8 cellular contexts compared by ENCODE assay signal in the genomic region with DNA sequence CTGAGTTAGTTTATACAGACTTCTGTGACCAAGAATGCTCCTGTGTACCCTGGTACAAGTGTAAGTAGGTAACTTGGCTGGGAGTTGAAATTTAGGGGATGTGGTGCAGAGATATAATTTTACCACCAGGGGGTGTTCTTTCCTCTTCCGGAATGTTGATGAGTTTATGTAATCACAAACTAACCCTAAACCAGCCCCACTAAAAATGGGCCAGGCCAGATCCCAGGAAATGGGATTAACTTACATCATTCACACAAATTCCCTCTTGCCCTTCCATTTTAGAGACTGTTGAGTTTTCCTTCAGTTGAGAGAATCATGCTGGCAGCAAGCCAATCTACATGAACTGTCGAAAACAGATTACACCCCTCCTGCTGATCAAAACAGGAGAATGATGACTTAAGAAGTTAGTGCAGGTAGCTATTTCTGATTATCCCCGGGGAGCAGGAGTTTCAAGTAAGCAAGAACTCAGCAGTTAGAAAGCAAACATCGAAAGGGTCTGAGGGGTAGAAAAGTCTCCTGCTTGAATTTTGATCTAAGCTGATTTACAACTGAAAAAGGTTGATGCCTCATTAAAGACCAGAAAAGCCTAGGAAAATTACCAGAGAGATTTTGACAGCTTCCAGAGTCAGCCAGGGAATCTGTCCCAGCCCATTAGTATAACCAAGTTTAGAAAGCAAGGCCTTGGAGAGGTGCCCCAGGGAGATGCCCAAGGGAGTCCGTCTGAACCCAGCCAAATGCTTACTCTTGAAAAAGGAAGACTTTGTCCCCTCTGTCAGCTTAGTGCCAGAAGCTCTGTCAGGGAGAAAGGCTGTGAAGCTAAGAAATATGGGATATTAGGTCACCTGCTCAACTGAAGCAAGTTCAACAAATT. TPM values are rescaled to one million over a fixed set of nuclear protein-coding genes. Genes with fewer than 3 reads are reported as not detected.
DNase-seq lines count a peak whose midpoint lies in the region; ATAC-seq and TF ChIP-seq lines count a peak whose summit lies in the region.

No MANE protein-coding gene starts in this region.

- H3K27me3 ChIP-seq in spleen (replicated peaks in 1 of 7), result no peaks in the 10 kb centered on the region

- TF ChIP-seq POLR2A in spleen (IDR thresholded peaks at IDR 0.05), result no peak

- WGBS in spleen, 5 donors, result 29 to 37% (median 36%) methylated on average over 5 of the region's 5 CpGs

- no peaks in the 10 kb centered on the region for H3K9me3 ChIP-seq in T-helper 17 cell (ENCODE audit: control insufficient read depth, low read length, poor library complexity, severe bottlenecking)
- H3K9me3 ChIP-seq in spleen, result no peaks in the 10 kb centered on the region

- no peaks in the 10 kb centered on the region for H3K36me3 ChIP-seq in spleen

- H3K4me3 ChIP-seq in spleen, result no peak overlapping the region

- peaks cover 17% of the 10 kb centered on the region for H3K4me1 Mint-ChIP-seq in T-helper 17 cell

- H3K27ac ChIP-seq in caudate nucleus (ENCODE audit: low read depth, low read length), result peak overlapping the region; percentile 82
- peak overlapping the region in 6 of 8 donors; percentile 33 to 87 (median 65) for H3K27ac ChIP-seq in spleen

- no peaks in the 10 kb centered on the region for H3K36me3 Mint-ChIP-seq in T-helper 17 cell (ENCODE audit: low read depth)

- intact Hi-C loops in spleen (cut with DNase I; ENCODE audit: low total_unique reads), result loop anchor here (10.0 kb wide), 1 partner anchor 448 kb away; no protein-coding TSS in a partner anchor

- DNase-seq in DMS 273 treated with DMSO at 0.1 percent for 48 hours (lab: John Stamatoyannopoulos, UW), result peak; percentile 69
- DNase-seq in NCI-H1417 treated with DMSO at 0.1 percent for 48 hours (lab: John Stamatoyannopoulos, UW), result peak; percentile 6
- DNase-seq in T-helper 17 cell, result peak in 2 of 3 donors; percentile 11 to 26
- peak in 40 of 61 donors; percentile 1 to 97 (median 26) for DNase-seq in caudate nucleus (lab: John Stamatoyannopoulos, UW)
- peak; percentile 88 for DNase-seq in inferior parietal cortex (ENCODE audit: extremely low spot score)
- no peak for DNase-seq in spleen

- peak; percentile 69 to 88 (median 84) for TF ChIP-seq CTCF in spleen (IDR thresholded peaks at IDR 0.05 in 8 of 11, conservative IDR thresholded peaks at IDR 0.05 in 3 of 11)

- peak overlapping the region; percentile 95 for H3K27ac Mint-ChIP-seq in T-helper 17 cell

- H3K27me3 Mint-ChIP-seq in T-helper 17 cell, result no peaks in the 10 kb centered on the region

- peak overlapping the region; percentile 75 for H3K4me3 Mint-ChIP-seq in T-helper 17 cell

- ATAC-seq in GM21737 (IDR thresholded peaks at IDR 0.05; ENCODE audit: unreplicated experiment), result peak; percentile 54
- peak; percentile 98 for ATAC-seq in T-helper 17 cell
- no peak for ATAC-seq in HG03159 (IDR thresholded peaks at IDR 0.05; ENCODE audit: unreplicated experiment)

- peaks cover 5 to 33% (median 20%) of the 10 kb centered on the region in 6 donors for H3K4me1 ChIP-seq in spleen

RNA-seq across cellular contexts. Expression of a gene that starts 32.3 kb away (rescaled TPM):
- total RNA-seq in T-helper 17 cell (10 to 100 TPM; 47.4 to 62.5 TPM), spleen (10 to 100 TPM; 35.7 to 50.8 (median 38.1) TPM)
- polyA plus RNA-seq in spleen, result 10 to 100 TPM; 47.3 to 61.7 (median 61.6) TPM
